In genomic region chr3:123644358-123644757, GRCh38 we compare ENCODE assay signal across 20 cellular contexts.
"Had no signal": no experiment of that assay in that cellular context is flagged by ENCODE, and none has a peak within 500 bp of the region (broad histone marks: within the 10 kb centered on the region; RNA-seq: fewer than 3 reads in every experiment).

No MANE protein-coding gene starts in this region.

- H3K9ac ChIP-seq: neural progenitor cell had no signal

- ATAC-seq: left lung; naive thymus-derived CD4-positive, alpha-beta T cell; right cardiac atrium; stimulated activated naive CD8-positive, alpha-beta T cell treated with anti-CD3 and anti-CD28 coated beads, Interleukin-15, amount 100 ng/mL, for 72 hours had no signal

- H3K36me3 ChIP-seq: cardiac muscle cell, neural progenitor cell, WERI-Rb-1 had no signal

- H3K4me3 ChIP-seq: cardiac muscle cell, left lung, neural progenitor cell, prostate gland, skin epidermis had no signal

- H3K4me1 ChIP-seq: left lung, prostate gland had no signal

- DNase-seq: activated CD4-positive, alpha-beta T cell treated with anti-CD3 and anti-CD28 coated beads for 1 hour; activated CD8-positive, alpha-beta memory T cell treated with anti-CD3 and anti-CD28 coated beads for 24 hours; activated CD8-positive, alpha-beta memory T cell treated with anti-CD3 and anti-CD28 coated beads, Interleukin-2, amount 50 U/mL, for 48 hours; activated effector memory CD4-positive, alpha-beta T cell treated with Interleukin-2 at 50 U/mL for 16 hours; activated naive CD4-positive, alpha-beta T cell treated with anti-CD3 and anti-CD28 coated beads, Interleukin-2, amount 50 U/mL, for 16 hours; activated T-cell treated with anti-CD3 and anti-CD28 coated beads, Interleukin-2, amount 50 U/mL, for 48 hours; foreskin melanocyte; head of caudate nucleus; left lung; naive thymus-derived CD4-positive, alpha-beta T cell; right cardiac atrium; stimulated activated CD4-positive, alpha-beta T cell treated with anti-CD3 and anti-CD28 coated beads, Interleukin-15, amount 100 ng/mL, for 24 hours; stimulated activated CD4-positive, alpha-beta T cell treated with anti-CD3 and anti-CD28 coated beads, Interleukin-2, amount 100 ng/mL, for 48 hours; stimulated activated naive CD8-positive, alpha-beta T cell treated with anti-CD3 and anti-CD28 coated beads, Interleukin-15, amount 100 ng/mL, for 72 hours; WERI-Rb-1 had no signal

- H3K27me3 ChIP-seq: left lung, neural progenitor cell had no signal

- H3K4me2 ChIP-seq: neural progenitor cell had no signal

- H3K27ac ChIP-seq: cardiac muscle cell, epithelial cell of prostate, left lung, neural progenitor cell, prostate gland, skin epidermis, WERI-Rb-1 had no signal

- H3K9me3 ChIP-seq: left lung, prostate gland had no signal

- H2AFZ ChIP-seq: neural progenitor cell had no signal
